Comparison of ENCODE assay signal across 8 cellular contexts in genomic region chr14:63725786-63726185, GRCh38. TPM values are rescaled to one million over a fixed set of nuclear protein-coding genes. Genes with fewer than 3 reads are reported as not detected.
DNase-seq lines count a peak whose midpoint lies in the region; ATAC-seq and TF ChIP-seq lines count a peak whose summit lies in the region.

No MANE protein-coding gene starts in this region.

- H3K9ac ChIP-seq in stomach smooth muscle (ENCODE audit: low read length in 2 of 2) = peak overlapping the region in 1 of 2 donors; percentile 92

- peaks cover 44% of the 10 kb centered on the region for H3K4me1 Mint-ChIP-seq in activated CD4-positive, alpha-beta T cell treated with anti-CD3 and anti-CD28 coated beads, Interleukin-2, amount 10 ng/mL, durations not matched to agents 7 days and 5 days

- ATAC-seq in GM21825 (IDR thresholded peaks at IDR 0.05; ENCODE audit: unreplicated experiment) = no peak

- no peak for DNase-seq in activated CD4-positive, alpha-beta T cell treated with anti-CD3 and anti-CD28 coated beads, Interleukin-2, amount 10 ng/mL, durations not matched to agents 7 days and 5 days
- no peak for DNase-seq in activated CD4-positive, alpha-beta T cell treated with anti-CD3 and anti-CD28 coated beads for 1 hour
- DNase-seq in WERI-Rb-1 (no peak), hepatocyte (ENCODE audit: low spot score) (no peak), HK-2 (ENCODE audit: unreplicated experiment) (no peak), NCI-H1092 treated with DMSO at 0.1 percent for 48 hours (lab: John Stamatoyannopoulos, UW) (no peak)

- peak overlapping the region; percentile 86 for H3K4me2 ChIP-seq in hepatocyte

- peaks cover 22% of the 10 kb centered on the region for H3K36me3 Mint-ChIP-seq in activated CD4-positive, alpha-beta T cell treated with anti-CD3 and anti-CD28 coated beads, Interleukin-2, amount 10 ng/mL, durations not matched to agents 7 days and 5 days (ENCODE audit: low read depth)

- peak overlapping the region; percentile 90 for H3K4me3 ChIP-seq in WERI-Rb-1 (ENCODE audit: low read depth, low read length)
- H3K4me3 ChIP-seq in hepatocyte = peak overlapping the region; percentile 97
- peak overlapping the region; percentile 9 to 23 for H3K4me3 ChIP-seq in stomach smooth muscle (ENCODE audit: low read length in 2 of 2)

- POLR2A ChIA-PET in activated CD4-positive, alpha-beta T cell treated with anti-CD3 and anti-CD28 coated beads, Interleukin-2, amount 10 ng/mL, durations not matched to agents 7 days and 5 days (lab: Charles Lee) = interaction anchor here (0.6 kb wide), 1 partner anchor 9 kb away, joined by 4 read pairs; no protein-coding TSS in a partner anchor

- H3K36me3 ChIP-seq in WERI-Rb-1 (peaks cover 3% of the 10 kb centered on the region), hepatocyte (replicated peaks; ENCODE audit: insufficient read depth, low read depth) (no peaks in the 10 kb centered on the region), stomach smooth muscle (ENCODE audit: control insufficient read depth in 2 of 2, insufficient read depth in 2 of 2, low read length in 2 of 2) (peaks cover 0 to 1% of the 10 kb centered on the region in 2 donors)

- WGBS in hepatocyte (ENCODE audit: low lambda C conversion rate, missing lambda C conversion rate) = 59% methylated on average over 6 of the region's 6 CpGs

- H3K27ac Mint-ChIP-seq in activated CD4-positive, alpha-beta T cell treated with anti-CD3 and anti-CD28 coated beads, Interleukin-2, amount 10 ng/mL, durations not matched to agents 7 days and 5 days = peak overlapping the region; percentile 66

- H3K27me3 ChIP-seq in WERI-Rb-1 (ENCODE audit: insufficient read depth, low read depth, severe bottlenecking) (no peaks in the 10 kb centered on the region), hepatocyte (no peaks in the 10 kb centered on the region), stomach smooth muscle (ENCODE audit: control insufficient read depth in 1 of 2, insufficient read depth in 2 of 2, low read length in 2 of 2) (no peaks in the 10 kb centered on the region)

- H3K4me3 Mint-ChIP-seq in activated CD4-positive, alpha-beta T cell treated with anti-CD3 and anti-CD28 coated beads, Interleukin-2, amount 10 ng/mL, durations not matched to agents 7 days and 5 days = peak overlapping the region; percentile 99

- no peaks in the 10 kb centered on the region for H4K20me1 ChIP-seq in hepatocyte (ENCODE audit: insufficient read depth, poor library complexity, severe bottlenecking)

- no peak overlapping the region for H3K27ac ChIP-seq in WERI-Rb-1
- H3K27ac ChIP-seq in hepatocyte = no peak overlapping the region
- no peak overlapping the region for H3K27ac ChIP-seq in stomach smooth muscle (ENCODE audit: low read length)

- H3K27me3 Mint-ChIP-seq in activated CD4-positive, alpha-beta T cell treated with anti-CD3 and anti-CD28 coated beads, Interleukin-2, amount 10 ng/mL, durations not matched to agents 7 days and 5 days = peaks cover 3% of the 10 kb centered on the region

- no peak overlapping the region for H2AFZ ChIP-seq in hepatocyte

- TF ChIP-seq CTCF in WERI-Rb-1 (IDR thresholded peaks at IDR 0.05; ENCODE audit: low read depth, low read length) (no peak), hepatocyte (IDR thresholded peaks at IDR 0.05; ENCODE audit: poor library complexity) (no peak)

- peaks cover 58% of the 10 kb centered on the region for H3K79me2 ChIP-seq in hepatocyte

- no peaks in the 10 kb centered on the region for H3K9me2 ChIP-seq in hepatocyte (replicated peaks; ENCODE audit: insufficient read depth)

- CTCF ChIA-PET in activated CD4-positive, alpha-beta T cell treated with anti-CD3 and anti-CD28 coated beads, Interleukin-2, amount 10 ng/mL, durations not matched to agents 7 days and 5 days (lab: Charles Lee) = interaction anchor here (0.9 to 1.4 kb wide), 7 partner anchors 9 to 88 kb away, joined by 3 to 5 read pairs (median 3); no protein-coding TSS in a partner anchor

- H3K4me1 ChIP-seq in hepatocyte (ENCODE audit: insufficient read depth) (no peaks in the 10 kb centered on the region), stomach smooth muscle (ENCODE audit: control insufficient read depth, insufficient read depth, low read length) (peaks cover 4% of the 10 kb centered on the region)

- H3K9me3 ChIP-seq in WERI-Rb-1 (ENCODE audit: severe bottlenecking) = no peaks in the 10 kb centered on the region
- no peaks in the 10 kb centered on the region for H3K9me3 ChIP-seq in hepatocyte (ENCODE audit: low read depth)
- H3K9me3 ChIP-seq in stomach smooth muscle (ENCODE audit: control insufficient read depth in 2 of 2, low read length in 2 of 2) = no peaks in the 10 kb centered on the region

- peaks cover 2% of the 10 kb centered on the region for H3K9me3 Mint-ChIP-seq in activated CD4-positive, alpha-beta T cell treated with anti-CD3 and anti-CD28 coated beads, Interleukin-2, amount 10 ng/mL, durations not matched to agents 7 days and 5 days

RNA-seq across cellular contexts. Expression of gene SGPP1, which starts 2.1 kb away (rescaled TPM):
- 10 to 100 TPM; 20.0 to 23.0 TPM for total RNA-seq in activated CD4-positive, alpha-beta T cell treated with anti-CD3 and anti-CD28 coated beads, Interleukin-2, amount 10 ng/mL, durations not matched to agents 7 days and 5 days
- total RNA-seq in hepatocyte = 19.8 and 23.9 TPM in 2 replicates
- 12.0 and 17.8 TPM in 2 replicates for polyA plus RNA-seq in hepatocyte

Comparison
In these comparisons a context has a peak if more than half of its experiments do, and no peak if none do; other contexts are left out.
1. H3K4me3 ChIP-seq: peak in every context shown above with its lines; median percentile 97 in hepatocyte; 90 in WERI-Rb-1; 16 in stomach smooth muscle.